ENCODE assay signal across 8 cellular contexts in genomic region chr16:67198238-67198734, GRCh38. TPM values are rescaled to one million over a fixed set of nuclear protein-coding genes. Genes with fewer than 3 reads are reported as not detected.
DNase-seq lines count a peak whose midpoint lies in the region; ATAC-seq and TF ChIP-seq lines count a peak whose summit lies in the region.

No MANE protein-coding gene starts in this region.

- no peak overlapping the region for H3K27ac Mint-ChIP-seq in activated T-helper 17 cell treated with anti-CD3 and anti-CD28 coated beads, Interleukin-2, amount 50 U/mL, for 72 hours

- H3K27ac ChIP-seq in left ventricle myocardium inferior (replicated peaks) = no peak overlapping the region
- peak overlapping the region in 1 of 4 donors; percentile 27 for H3K27ac ChIP-seq in gastrocnemius medialis

- peak; percentile 41; the same call in 1 of the 2 replicates for TF ChIP-seq RAD21 in Ishikawa (IDR thresholded peaks at IDR 0.05; ENCODE audit: low read depth)

- H3K4me1 ChIP-seq in left ventricle myocardium inferior = peaks cover 36% of the 10 kb centered on the region
- H3K4me1 ChIP-seq in gastrocnemius medialis = peaks cover 7 to 18% of the 10 kb centered on the region in 2 donors

- no peak overlapping the region for H3K4me3 Mint-ChIP-seq in activated T-helper 17 cell treated with anti-CD3 and anti-CD28 coated beads, Interleukin-2, amount 50 U/mL, for 72 hours

- H3K4me1 Mint-ChIP-seq in activated T-helper 17 cell treated with anti-CD3 and anti-CD28 coated beads, Interleukin-2, amount 50 U/mL, for 72 hours = peaks cover 20% of the 10 kb centered on the region

- TF ChIP-seq CTCF in left ventricle myocardium inferior (IDR thresholded peaks at IDR 0.05; ENCODE audit: borderline replicate concordance) (peak; percentile 68), gastrocnemius medialis (IDR thresholded peaks at IDR 0.05 in 4 of 5, conservative IDR thresholded peaks at IDR 0.05 in 1 of 5) (peak; percentile 27 to 60 (median 49))

- no peak for TF ChIP-seq POLR2A in gastrocnemius medialis (IDR thresholded peaks at IDR 0.05)

- no peaks in the 10 kb centered on the region for H3K27me3 ChIP-seq in left ventricle myocardium inferior (ENCODE audit: low read depth)
- H3K27me3 ChIP-seq in gastrocnemius medialis = no peaks in the 10 kb centered on the region

- DNase-seq in DMS 273 treated with DMSO at 0.1 percent for 48 hours (lab: John Stamatoyannopoulos, UW) (peak; percentile 49), left ventricle myocardium inferior (no peak), gastrocnemius medialis (peak in 1 of 2 donors; percentile 50), H4 (ENCODE audit: low spot score) (no peak)

- H3K9me3 ChIP-seq in left ventricle myocardium inferior (replicated peaks) = no peaks in the 10 kb centered on the region
- no peaks in the 10 kb centered on the region for H3K9me3 ChIP-seq in gastrocnemius medialis

- in situ Hi-C loops in gastrocnemius medialis (cut with MboI; ENCODE audit: low sequenced_read_pairs in 4 of 4) = no loop called here

- intact Hi-C loops in left ventricle myocardium inferior (cut with micrococcal nuclease) (no loop called here), gastrocnemius medialis (cut with DNase I; ENCODE audit: low total_unique reads) (no loop called here)

- peaks cover 72% of the 10 kb centered on the region for H3K36me3 ChIP-seq in left ventricle myocardium inferior
- H3K36me3 ChIP-seq in gastrocnemius medialis = peaks cover 3 to 57% of the 10 kb centered on the region in 2 donors

- peaks cover 83% of the 10 kb centered on the region for H3K36me3 Mint-ChIP-seq in activated T-helper 17 cell treated with anti-CD3 and anti-CD28 coated beads, Interleukin-2, amount 50 U/mL, for 72 hours (ENCODE audit: low read depth)

- no peaks in the 10 kb centered on the region for H3K27me3 Mint-ChIP-seq in activated T-helper 17 cell treated with anti-CD3 and anti-CD28 coated beads, Interleukin-2, amount 50 U/mL, for 72 hours

- H3K4me3 ChIP-seq in left ventricle myocardium inferior (no peak overlapping the region), gastrocnemius medialis (no peak overlapping the region)

- no peaks in the 10 kb centered on the region for H3K9me3 Mint-ChIP-seq in activated T-helper 17 cell treated with anti-CD3 and anti-CD28 coated beads, Interleukin-2, amount 50 U/mL, for 72 hours

- no peak for TF ChIP-seq EP300 in Ishikawa (IDR thresholded peaks at IDR 0.05; ENCODE audit: borderline replicate concordance)

- peak; percentile 62 for ATAC-seq in activated T-helper 17 cell treated with anti-CD3 and anti-CD28 coated beads, Interleukin-2, amount 50 U/mL, for 72 hours (replicated peaks)
- ATAC-seq in gastrocnemius medialis (peak; percentile 33 to 54), HG02610 (IDR thresholded peaks at IDR 0.05; ENCODE audit: unreplicated experiment) (no peak), GM21723 (IDR thresholded peaks at IDR 0.05; ENCODE audit: unreplicated experiment) (no peak)

TF ChIP-seq in Ishikawa, 13 proteins besides CTCF, POLR2A, EP300 and RAD21:
- 0 out of 2 replicates have a peak, but pooled peaks have one; percentile 49 for TF ChIP-seq ZBTB7A (IDR thresholded peaks at IDR 0.05; ENCODE audit: low read depth)
- 0 out of 2 replicates have a peak, but pooled peaks have one; percentile 21 for TF ChIP-seq NFIC (IDR thresholded peaks at IDR 0.05)
- no peak for TF ChIP-seq YY1 (IDR thresholded peaks at IDR 0.05; ENCODE audit: low read depth)
- no peak for TF ChIP-seq FOXM1 (IDR thresholded peaks at IDR 0.05; ENCODE audit: borderline replicate concordance, low read depth)
- no peak for TF ChIP-seq TAF1 (IDR thresholded peaks at IDR 0.05; ENCODE audit: low read depth)

RNA-seq across cellular contexts. Expression of gene ELMO3, which starts 0.6 kb away (rescaled TPM):
- total RNA-seq in activated T-helper 17 cell treated with anti-CD3 and anti-CD28 coated beads, Interleukin-2, amount 50 U/mL, for 72 hours = 1 to 10 TPM; 6.6 to 7.1 TPM
- total RNA-seq in left ventricle myocardium inferior (0.80 TPM), gastrocnemius medialis (under 1 TPM; 0.09 to 0.55 (median 0.29) TPM)
- 0.06 and 0.29 TPM in 2 replicates for total RNA-seq in H4 (2014; rRNA removed; shearing (Covaris generic))

RNA-seq across cellular contexts. Expression of gene E2F4, which starts 6.3 kb away (rescaled TPM):
- total RNA-seq in activated T-helper 17 cell treated with anti-CD3 and anti-CD28 coated beads, Interleukin-2, amount 50 U/mL, for 72 hours = 100 to 1,000 TPM in 1 of 2 donors, 10 to 100 TPM in 1; 90.0 to 141 TPM
- 35.9 TPM for total RNA-seq in left ventricle myocardium inferior
- total RNA-seq in gastrocnemius medialis = 100 to 1,000 TPM in 1 of 4 donors, 10 to 100 TPM in 3; 67.8 to 114 (median 96.5) TPM
- 78.4 and 80.7 TPM in 2 replicates for total RNA-seq in H4 (2014; rRNA removed; shearing (Covaris generic))

RNA-seq across cellular contexts. Expression of gene EXOC3L1, which starts 8.3 kb away (rescaled TPM):
- 1 to 10 TPM in 1 of 2 donors, under 1 TPM in 1; 0.37 to 1.5 TPM for total RNA-seq in activated T-helper 17 cell treated with anti-CD3 and anti-CD28 coated beads, Interleukin-2, amount 50 U/mL, for 72 hours
- total RNA-seq in left ventricle myocardium inferior (3.9 TPM), gastrocnemius medialis (1 to 10 TPM in 1 of 4 donors, under 1 TPM in 3; 0.20 to 2.3 (median 0.88) TPM)
- not detected in 2 replicates for total RNA-seq in H4 (2014; rRNA removed; shearing (Covaris generic))

RNA-seq across cellular contexts. Expression of gene MATCAP1, which starts 14.5 kb away (rescaled TPM):
- 100 to 1,000 TPM in 1 of 2 donors, 10 to 100 TPM in 1; 47.0 to 118 TPM for total RNA-seq in activated T-helper 17 cell treated with anti-CD3 and anti-CD28 coated beads, Interleukin-2, amount 50 U/mL, for 72 hours
- 14.2 TPM for total RNA-seq in left ventricle myocardium inferior
- 1 to 10 TPM; 2.5 to 7.7 (median 4.5) TPM for total RNA-seq in gastrocnemius medialis
- total RNA-seq in H4 (2014; rRNA removed; shearing (Covaris generic)) = 3.5 and 4.5 TPM in 2 replicates

RNA-seq across cellular contexts. Expression of gene NOL3, which starts 27.9 kb away (rescaled TPM):
- 100 to 1,000 TPM in 1 of 2 donors, 10 to 100 TPM in 1; 30.0 to 194 TPM for total RNA-seq in activated T-helper 17 cell treated with anti-CD3 and anti-CD28 coated beads, Interleukin-2, amount 50 U/mL, for 72 hours
- total RNA-seq in left ventricle myocardium inferior (110 TPM), gastrocnemius medialis (100 to 1,000 TPM in 3 of 4 donors, 10 to 100 TPM in 1; 77.5 to 231 (median 173) TPM)
- total RNA-seq in H4 (2014; rRNA removed; shearing (Covaris generic)) = 39.4 and 47.9 TPM in 2 replicates

Comparison
In these comparisons a context has a peak if more than half of its experiments do, and no peak if none do; other contexts are left out.
1. ATAC-seq: peak in activated T-helper 17 cell treated with anti-CD3 and anti-CD28 coated beads, Interleukin-2, amount 50 U/mL, for 72 hours (single experiment) and gastrocnemius medialis (2 of 2); none in HG02610 (single experiment) and GM21723 (single experiment).